23 cellular contexts compared by ENCODE assay signal in the genomic region with DNA sequence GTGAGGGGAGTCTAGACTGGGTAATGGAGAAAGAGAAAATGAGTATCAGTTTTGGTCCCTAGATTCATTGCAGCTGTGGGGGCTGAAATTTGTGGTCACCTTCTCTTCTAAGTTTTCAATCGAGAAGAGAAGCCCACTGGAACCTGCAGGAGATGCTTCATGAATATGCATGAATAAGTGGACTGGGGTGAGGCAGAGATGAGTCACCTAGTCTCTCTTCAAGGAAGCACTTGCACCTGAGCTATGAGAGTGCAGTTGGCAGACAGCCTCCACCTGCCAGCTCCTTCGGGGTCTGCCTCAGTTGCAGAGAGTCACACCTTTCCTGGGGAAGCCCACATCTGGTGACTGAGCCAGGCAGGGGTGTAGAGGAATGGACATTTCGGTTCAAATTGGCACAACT.
DNase-seq lines count a peak whose midpoint lies in the region; ATAC-seq, FAIRE-seq and TF ChIP-seq lines count a peak whose summit lies in the region.
"Had no signal": no experiment of that assay in that cellular context is flagged by ENCODE, and none has a peak within 500 bp of the region (broad histone marks: within the 10 kb centered on the region; RNA-seq: fewer than 3 reads in every experiment).

No MANE protein-coding gene starts in this region.

- H3K27me3 ChIP-seq in bronchial epithelial cell (ENCODE audit: control insufficient read depth, insufficient read depth, low read length) (no peaks in the 10 kb centered on the region), thoracic aorta (replicated peaks; ENCODE audit: insufficient read depth) (no peaks in the 10 kb centered on the region)
- H3K27me3 ChIP-seq: body of pancreas had no signal

- peak; percentile 82 for DNase-seq in HPDE6-E6E7 (ENCODE audit: extremely low spot score)
- DNase-seq in bronchial epithelial cell (ENCODE audit: low read depth) = peak; percentile 89
- no peak for DNase-seq in thoracic aorta (ENCODE audit: low spot score)
- no peak for DNase-seq in NCI-H82 treated with DMSO at 0.1 percent for 48 hours (lab: John Stamatoyannopoulos, UW; ENCODE audit: unreplicated experiment)
- DNase-seq in hippocampal formation (lab: John Stamatoyannopoulos, UW) = no peak
- DNase-seq in medulla oblongata (ENCODE audit: extremely low spot score) = no peak
- DNase-seq: activated CD4-positive, CD25-positive, alpha-beta regulatory T cell; activated T-cell treated with anti-CD3 and anti-CD28 coated beads, Interleukin-2, amount 50 U/mL, for 48 hours; body of pancreas; Caco-2; hypothalamus; islet precursor cell; NCI-H1436 treated with DMSO at 0.1 percent for 48 hours; NCI-H774; nephron progenitor cell; posterior cingulate gyrus; stimulated activated CD4-positive, alpha-beta T cell treated with anti-CD3 and anti-CD28 coated beads, Interleukin-1b, Interleukin-23, amount 100 ng/mL, for 48 hours; stimulated activated naive CD8-positive, alpha-beta T cell treated with anti-CD3 and anti-CD28 coated beads, Interleukin-15, Interleukin-2, amounts not matched to agents 100 U/mL and 50 U/mL, for 24 hours had no signal

- H3K27ac ChIP-seq in thoracic aorta = peak overlapping the region; percentile 91 to 93
- H3K27ac ChIP-seq: body of pancreas, SK-N-MC had no signal

- H3K4me1 ChIP-seq in thoracic aorta (ENCODE audit: control insufficient read depth in 1 of 2, low read depth in 2 of 2) = peaks cover 57 to 85% of the 10 kb centered on the region in 2 donors
- H3K4me1 ChIP-seq: Caco-2 had no signal

- H3K4me3 ChIP-seq in bronchial epithelial cell (ENCODE audit: low read depth, low read length) (no peak overlapping the region), thoracic aorta (no peak overlapping the region)
- H3K4me3 ChIP-seq: body of pancreas, SK-N-MC had no signal

- no peak for FAIRE-seq in bronchial epithelial cell (lab: Jason Lieb, UNC)
- FAIRE-seq: colon, G401.6 had no signal

- ATAC-seq in GM19351 (IDR thresholded peaks at IDR 0.05; ENCODE audit: unreplicated experiment) (peak; percentile 46), thoracic aorta (ENCODE audit: insufficient number of reproducible peaks, low FRiP score, low read depth) (no peak)
- ATAC-seq: activated naive CD4-positive, alpha-beta T cell treated with anti-CD3 and anti-CD28 coated beads, Interleukin-2, amount 50 U/mL, for 72 hours; body of pancreas; stimulated activated naive CD8-positive, alpha-beta T cell treated with anti-CD3 and anti-CD28 coated beads, Interleukin-15, Interleukin-2, amounts not matched to agents 100 U/mL and 50 U/mL, for 24 hours had no signal

- no peaks in the 10 kb centered on the region for H3K36me3 ChIP-seq in bronchial epithelial cell (ENCODE audit: control insufficient read depth, insufficient read depth, low read length)
- no peaks in the 10 kb centered on the region for H3K36me3 ChIP-seq in thoracic aorta

- TF ChIP-seq CTCF in bronchial epithelial cell (IDR thresholded peaks at IDR 0.05; ENCODE audit: insufficient read depth, low read length, severe bottlenecking) = no peak
- TF ChIP-seq CTCF in thoracic aorta (IDR thresholded peaks at IDR 0.05) = no peak

- H3K9me3 ChIP-seq in thoracic aorta = no peaks in the 10 kb centered on the region
- H3K9me3 ChIP-seq: body of pancreas, Caco-2 had no signal

Comparison
In these comparisons a context has a peak if more than half of its experiments do, and no peak if none do; other contexts are left out.
1. DNase-seq: peak in HPDE6-E6E7 (single experiment) and bronchial epithelial cell (single experiment); none in thoracic aorta (single experiment), NCI-H82 treated with DMSO at 0.1 percent for 48 hours (single experiment), hippocampal formation (0 of 2) and medulla oblongata (single experiment).